8 cellular contexts compared by ENCODE assay signal in the genomic region with DNA sequence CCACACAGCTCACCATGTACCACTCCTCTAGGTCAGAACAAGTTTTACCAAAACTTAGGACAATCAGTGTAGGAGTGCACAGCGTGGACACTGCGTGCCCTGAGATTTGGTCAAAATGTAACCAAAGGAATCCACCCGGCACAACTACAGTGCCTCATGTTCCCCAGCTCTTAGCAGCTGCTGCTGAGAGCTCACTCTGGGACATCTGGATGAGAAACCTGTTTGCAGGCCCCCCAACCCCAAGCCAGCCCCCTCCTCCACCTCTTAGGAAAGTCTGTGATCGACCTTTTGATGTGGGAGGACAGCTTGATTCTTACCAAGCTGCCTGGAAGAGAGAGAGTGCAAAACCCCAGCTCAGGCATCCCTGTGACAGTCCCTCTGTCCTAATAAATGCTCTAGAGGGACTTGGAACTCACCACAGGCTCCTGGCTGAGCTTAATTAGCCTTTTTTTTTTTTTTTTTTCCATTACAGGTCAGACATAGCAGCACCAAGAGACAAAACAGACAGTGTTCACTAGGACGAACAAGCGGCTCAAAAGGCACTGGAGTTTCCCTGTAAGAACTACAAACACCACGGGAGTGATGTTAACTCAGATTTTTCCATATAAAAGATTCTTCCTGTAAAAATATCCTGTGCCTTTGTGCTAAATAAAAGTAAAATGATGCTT.
DNase-seq lines count a peak whose midpoint lies in the region; ATAC-seq and TF ChIP-seq lines count a peak whose summit lies in the region.

No MANE protein-coding gene starts in this region.

- H3K9me3 ChIP-seq in right cardiac atrium (ENCODE audit: control insufficient read depth, low read length) = no peaks in the 10 kb centered on the region

- no peaks in the 10 kb centered on the region for H3K36me3 ChIP-seq in GM23338 (ENCODE audit: insufficient read depth)

- H3K4me1 ChIP-seq in GM23338 (ENCODE audit: insufficient read depth) = peaks cover 42% of the 10 kb centered on the region
- H3K4me1 ChIP-seq in right cardiac atrium (ENCODE audit: control insufficient read depth, insufficient read depth, low read length) = peaks cover 19% of the 10 kb centered on the region

- H3K79me2 ChIP-seq in GM23338 (replicated peaks; ENCODE audit: insufficient read depth) = no peaks in the 10 kb centered on the region

- DNase-seq in GM23338 (ENCODE audit: low spot score) (no peak), right cardiac atrium (no peak), retinal pigment epithelial cell (ENCODE audit: low read depth) (no peak), COR-L47 (lab: John Stamatoyannopoulos, UW) (no peak), NK-92 (lab: John Stamatoyannopoulos, UW; ENCODE audit: unreplicated experiment) (no peak)
- no peak for DNase-seq in stimulated activated CD4-positive, alpha-beta T cell treated with anti-CD3 and anti-CD28 coated beads, Interleukin-4, amount 100 ng/mL, for 24 hours

- TF ChIP-seq CTCF in GM23338 (conservative IDR thresholded peaks at IDR 0.05; ENCODE audit: low read depth in 2 of 2) = no peak
- no peak for TF ChIP-seq CTCF in retinal pigment epithelial cell (conservative IDR thresholded peaks at IDR 0.05; ENCODE audit: low read depth, low read length)

- no peaks in the 10 kb centered on the region for H3K36me3 Mint-ChIP-seq in GM23338 (ENCODE audit: low read depth)

- H3K4me3 ChIP-seq in GM23338 = peak overlapping the region; percentile 82
- H3K4me3 ChIP-seq in right cardiac atrium (ENCODE audit: low read length) = peak overlapping the region; percentile 73
- H3K4me3 ChIP-seq in retinal pigment epithelial cell (ENCODE audit: low read length) = peak overlapping the region; percentile 82

- no peaks in the 10 kb centered on the region for H3K9me2 ChIP-seq in GM23338 (ENCODE audit: insufficient read depth)

- ATAC-seq in GM23338 (no peak), right cardiac atrium (no peak), HG03354 (IDR thresholded peaks at IDR 0.05; ENCODE audit: poor library complexity, severe bottlenecking, unreplicated experiment) (no peak)

- peak overlapping the region; percentile 94; the same call in 1 of the 2 replicates for H3K27ac ChIP-seq in GM23338 (ENCODE audit: low read depth)
- peak overlapping the region; percentile 44 for H3K27ac ChIP-seq in angular gyrus (ENCODE audit: low read depth, low read length)
- H3K27ac ChIP-seq in right cardiac atrium (ENCODE audit: low read length) = peak overlapping the region; percentile 96

- H3K4me3 Mint-ChIP-seq in GM23338 = peak overlapping the region; percentile 86

- WGBS in right cardiac atrium = 43% methylated on average over 7 of the region's 7 CpGs

- H3K27me3 Mint-ChIP-seq in GM23338 (ENCODE audit: insufficient read depth, low read depth, poor library complexity) = peaks cover 3% of the 10 kb centered on the region

- H2AFZ ChIP-seq in GM23338 = peak overlapping the region; percentile 98; the same call in 1 of the 2 replicates

- peak overlapping the region; percentile 95 for H3K27ac Mint-ChIP-seq in GM23338

- peaks cover 38% of the 10 kb centered on the region for H3K4me1 Mint-ChIP-seq in GM23338

- no peaks in the 10 kb centered on the region for H4K20me1 ChIP-seq in GM23338 (replicated peaks; ENCODE audit: insufficient read depth)

- no peaks in the 10 kb centered on the region for H3F3A ChIP-seq in GM23338 (replicated peaks; ENCODE audit: low read depth)

- H3K4me2 ChIP-seq in GM23338 = peak overlapping the region; percentile 98

- H3K9me3 Mint-ChIP-seq in GM23338 = peaks cover 2% of the 10 kb centered on the region; the same call in 1 of the 3 replicates

- no peaks in the 10 kb centered on the region for H3K27me3 ChIP-seq in GM23338 (ENCODE audit: insufficient read depth)
- H3K27me3 ChIP-seq in right cardiac atrium (ENCODE audit: control insufficient read depth, insufficient read depth) = no peaks in the 10 kb centered on the region

- intact Hi-C loops in right cardiac atrium (cut with DNase I) = loop anchor here in 2 of 4 donors (5.0 to 10.0 kb wide), 2 partner anchors 105 to 122 kb away; no protein-coding TSS in a partner anchor

TF ChIP-seq in GM23338, 12 proteins besides CTCF, POLR2A, EP300 and RAD21 (continues in another document):
- TF ChIP-seq NANOG (IDR thresholded peaks at IDR 0.05; ENCODE audit: borderline replicate concordance) (no peak), CREB1 (CRISPR knock-in tag; IDR thresholded peaks at IDR 0.05; ENCODE audit: low read depth) (no peak), EZH2phosphoT487 (IDR thresholded peaks at IDR 0.05; ENCODE audit: unreplicated experiment) (no peak), JUNB (IDR thresholded peaks at IDR 0.05; ENCODE audit: unreplicated experiment) (no peak), EZH2 (IDR thresholded peaks at IDR 0.05; ENCODE audit: low read depth, unreplicated experiment) (no peak), ETS1 (IDR thresholded peaks at IDR 0.05) (no peak)
- TF ChIP-seq, protein P1, sequence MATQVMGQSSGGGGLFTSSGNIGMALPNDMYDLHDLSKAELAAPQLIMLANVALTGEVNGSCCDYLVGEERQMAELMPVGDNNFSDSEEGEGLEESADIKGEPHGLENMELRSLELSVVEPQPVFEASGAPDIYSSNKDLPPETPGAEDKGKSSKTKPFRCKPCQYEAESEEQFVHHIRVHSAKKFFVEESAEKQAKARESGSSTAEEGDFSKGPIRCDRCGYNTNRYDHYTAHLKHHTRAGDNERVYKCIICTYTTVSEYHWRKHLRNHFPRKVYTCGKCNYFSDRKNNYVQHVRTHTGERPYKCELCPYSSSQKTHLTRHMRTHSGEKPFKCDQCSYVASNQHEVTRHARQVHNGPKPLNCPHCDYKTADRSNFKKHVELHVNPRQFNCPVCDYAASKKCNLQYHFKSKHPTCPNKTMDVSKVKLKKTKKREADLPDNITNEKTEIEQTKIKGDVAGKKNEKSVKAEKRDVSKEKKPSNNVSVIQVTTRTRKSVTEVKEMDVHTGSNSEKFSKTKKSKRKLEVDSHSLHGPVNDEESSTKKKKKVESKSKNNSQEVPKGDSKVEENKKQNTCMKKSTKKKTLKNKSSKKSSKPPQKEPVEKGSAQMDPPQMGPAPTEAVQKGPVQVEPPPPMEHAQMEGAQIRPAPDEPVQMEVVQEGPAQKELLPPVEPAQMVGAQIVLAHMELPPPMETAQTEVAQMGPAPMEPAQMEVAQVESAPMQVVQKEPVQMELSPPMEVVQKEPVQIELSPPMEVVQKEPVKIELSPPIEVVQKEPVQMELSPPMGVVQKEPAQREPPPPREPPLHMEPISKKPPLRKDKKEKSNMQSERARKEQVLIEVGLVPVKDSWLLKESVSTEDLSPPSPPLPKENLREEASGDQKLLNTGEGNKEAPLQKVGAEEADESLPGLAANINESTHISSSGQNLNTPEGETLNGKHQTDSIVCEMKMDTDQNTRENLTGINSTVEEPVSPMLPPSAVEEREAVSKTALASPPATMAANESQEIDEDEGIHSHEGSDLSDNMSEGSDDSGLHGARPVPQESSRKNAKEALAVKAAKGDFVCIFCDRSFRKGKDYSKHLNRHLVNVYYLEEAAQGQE (IDR thresholded peaks at IDR 0.05; ENCODE audit: unreplicated experiment) = no peak

Comparison
In these comparisons a context has a peak if more than half of its experiments do, and no peak if none do; other contexts are left out.
1. H3K27ac ChIP-seq: peak in every context shown above with its lines; median percentile 96 in right cardiac atrium; 94 in GM23338; 44 in angular gyrus.